In genomic region chr16:47461598-47462266, GRCh38 we compare ENCODE assay signal across 8 cellular contexts. TPM values are rescaled to one million over a fixed set of nuclear protein-coding genes. Genes with fewer than 3 reads are reported as not detected.
DNase-seq lines count a peak whose midpoint lies in the region; ATAC-seq and TF ChIP-seq lines count a peak whose summit lies in the region.

No MANE protein-coding gene starts in this region.

- H3K27me3 ChIP-seq in neural cell (ENCODE audit: insufficient read depth, low read depth, low read length) = no peaks in the 10 kb centered on the region

- H3K9ac ChIP-seq in neural cell (ENCODE audit: low read length) = peak overlapping the region; percentile 88

- POLR2A ChIA-PET in activated CD4-positive, alpha-beta memory T cell treated with anti-CD3 and anti-CD28 coated beads, Interleukin-2, amount 10 ng/mL, durations not matched to agents 7 days and 5 days (lab: Charles Lee) = interaction anchor here (0.7 to 2.6 kb wide), 13 partner anchors 13 to 488 kb away, joined by 3 to 20 read pairs (median 5); partner anchors contain the start of genes DNAJA2 and NETO2

- no peaks in the 10 kb centered on the region for H3K27me3 Mint-ChIP-seq in activated CD4-positive, alpha-beta memory T cell treated with anti-CD3 and anti-CD28 coated beads, Interleukin-2, amount 10 ng/mL, durations not matched to agents 7 days and 5 days

- H3K4me1 Mint-ChIP-seq in activated CD4-positive, alpha-beta memory T cell treated with anti-CD3 and anti-CD28 coated beads, Interleukin-2, amount 10 ng/mL, durations not matched to agents 7 days and 5 days = peaks cover 53% of the 10 kb centered on the region

- H3K4me2 ChIP-seq in neural cell (ENCODE audit: low read length) = peak overlapping the region; percentile 85

- CTCF ChIA-PET in activated CD4-positive, alpha-beta memory T cell treated with anti-CD3 and anti-CD28 coated beads, Interleukin-2, amount 10 ng/mL, durations not matched to agents 7 days and 5 days (lab: Charles Lee) = interaction anchor here (1.0 to 4.4 kb wide), 5 partner anchors 12 to 424 kb away, joined by 3 to 38 read pairs (median 3); partner anchors contain the start of gene NETO2

- no peaks in the 10 kb centered on the region for H3K9me3 Mint-ChIP-seq in activated CD4-positive, alpha-beta memory T cell treated with anti-CD3 and anti-CD28 coated beads, Interleukin-2, amount 10 ng/mL, durations not matched to agents 7 days and 5 days

- H2AFZ ChIP-seq in neural cell (ENCODE audit: low read depth, low read length) = peak overlapping the region; percentile 73

- H4K20me1 ChIP-seq in neural cell (ENCODE audit: insufficient read depth) = no peaks in the 10 kb centered on the region

- DNase-seq in Caki2 (ENCODE audit: low read depth) (peak; percentile 67), Kasumi-1 (lab: John Stamatoyannopoulos, UW) (peak; percentile 31 to 45), fibroblast of villous mesenchyme (ENCODE audit: low read depth) (peak; percentile 79), posterior vena cava (ENCODE audit: low spot score) (no peak), NCI-H2081 treated with DMSO at 0.1 percent for 48 hours (lab: John Stamatoyannopoulos, UW) (no peak)
- DNase-seq in activated CD4-positive, alpha-beta memory T cell treated with anti-CD3 and anti-CD28 coated beads, Interleukin-2, amount 10 ng/mL, durations not matched to agents 7 days and 5 days = peak; percentile 25

- H3K36me3 Mint-ChIP-seq in activated CD4-positive, alpha-beta memory T cell treated with anti-CD3 and anti-CD28 coated beads, Interleukin-2, amount 10 ng/mL, durations not matched to agents 7 days and 5 days (ENCODE audit: low read depth) = peaks cover 20% of the 10 kb centered on the region

- peak; percentile 14 for TF ChIP-seq RAD21 in neural cell (conservative IDR thresholded peaks at IDR 0.05)

- peak; percentile 5 for ATAC-seq in GM19324 (IDR thresholded peaks at IDR 0.05; ENCODE audit: low FRiP score, unreplicated experiment)

- H3K36me3 ChIP-seq in neural cell (ENCODE audit: insufficient read depth, low read length) = no peaks in the 10 kb centered on the region

- peak overlapping the region; percentile 88 for H3K27ac ChIP-seq in neural cell (ENCODE audit: low read length)

- no peaks in the 10 kb centered on the region for H3K9me2 ChIP-seq in neural cell (ENCODE audit: insufficient read depth, low read length)

- peak overlapping the region; percentile 93 for H3K27ac Mint-ChIP-seq in activated CD4-positive, alpha-beta memory T cell treated with anti-CD3 and anti-CD28 coated beads, Interleukin-2, amount 10 ng/mL, durations not matched to agents 7 days and 5 days

- H3K4me3 ChIP-seq in fibroblast of villous mesenchyme (ENCODE audit: low read depth, low read length) (peak overlapping the region; percentile 98), neural cell (ENCODE audit: low read length) (peak overlapping the region; percentile 87)

- H3K79me2 ChIP-seq in neural cell (replicated peaks; ENCODE audit: insufficient read depth, low read length) = peaks cover 28% of the 10 kb centered on the region

- H3F3A ChIP-seq in neural cell (ENCODE audit: insufficient read depth, low read length, poor library complexity, severe bottlenecking) = no peaks in the 10 kb centered on the region

- intact Hi-C loops in posterior vena cava (cut with DNase I) = no loop called here

- in situ Hi-C loops in Caki2 (cut with HindIII; ENCODE audit: low pct_unique_long_range_greater_than_20kb, low sequenced_read_pairs) = no loop called here

- H3K4me3 Mint-ChIP-seq in activated CD4-positive, alpha-beta memory T cell treated with anti-CD3 and anti-CD28 coated beads, Interleukin-2, amount 10 ng/mL, durations not matched to agents 7 days and 5 days = peak overlapping the region; percentile 95

- no peak for TF ChIP-seq EP300 in neural cell (conservative IDR thresholded peaks at IDR 0.05; ENCODE audit: poor library complexity, severe bottlenecking)

- no peaks in the 10 kb centered on the region for H3K9me3 ChIP-seq in neural cell (ENCODE audit: low read length)

- no peak for TF ChIP-seq CTCF in fibroblast of villous mesenchyme (IDR thresholded peaks at IDR 0.05; ENCODE audit: insufficient read depth, low read depth, low read length)
- TF ChIP-seq CTCF in neural cell (IDR thresholded peaks at IDR 0.05; ENCODE audit: poor library complexity, severe bottlenecking) = no peak

TF ChIP-seq in neural cell, 6 proteins besides CTCF, POLR2A, EP300 and RAD21:
- no peak for TF ChIP-seq POLR2AphosphoS5 (IDR thresholded peaks at IDR 0.05)
- TF ChIP-seq EZH2 (IDR thresholded peaks at IDR 0.05; ENCODE audit: borderline replicate concordance, insufficient read depth, low read length, poor library complexity, severe bottlenecking) = no peak
- no peak for TF ChIP-seq SMC3 (conservative IDR thresholded peaks at IDR 0.05; ENCODE audit: poor library complexity)
- TF ChIP-seq TAF1 (IDR thresholded peaks at IDR 0.05; ENCODE audit: low read depth) = no peak
- no peak for TF ChIP-seq MXI1 (conservative IDR thresholded peaks at IDR 0.05; ENCODE audit: poor library complexity, severe bottlenecking)
- peak; percentile 32 for TF ChIP-seq REST (IDR thresholded peaks at IDR 0.05; ENCODE audit: borderline replicate concordance)
TF ChIP-seq in neural cell: peak in this region for 1.

RNA-seq across cellular contexts. Expression of gene PHKB, which starts 0.6 kb away (rescaled TPM):
- 18.9 and 27.2 TPM in 2 replicates for total RNA-seq in Caki2 (2014; rRNA removed; shearing (Covaris generic); ENCODE audit: low replicate concordance)
- 10 to 100 TPM; 33.2 to 36.3 TPM for total RNA-seq in activated CD4-positive, alpha-beta memory T cell treated with anti-CD3 and anti-CD28 coated beads, Interleukin-2, amount 10 ng/mL, durations not matched to agents 7 days and 5 days
- total RNA-seq in fibroblast of villous mesenchyme (79.9 and 104 TPM in 2 replicates), posterior vena cava (10 to 100 TPM; 57.7 to 61.5 TPM)
- 96.6 and 99.5 TPM in 2 replicates for polyA plus RNA-seq in neural cell
- 191 and 204 TPM in 2 replicates for polyA minus RNA-seq in neural cell

RNA-seq across cellular contexts. Expression of gene ITFG1, which starts 0.9 kb away (rescaled TPM):
- total RNA-seq in Caki2 (2014; rRNA removed; shearing (Covaris generic); ENCODE audit: low replicate concordance) = 34.1 and 47.8 TPM in 2 replicates
- total RNA-seq in activated CD4-positive, alpha-beta memory T cell treated with anti-CD3 and anti-CD28 coated beads, Interleukin-2, amount 10 ng/mL, durations not matched to agents 7 days and 5 days = 10 to 100 TPM; 27.9 to 28.8 TPM
- total RNA-seq in fibroblast of villous mesenchyme (46.4 and 79.0 TPM in 2 replicates), posterior vena cava (10 to 100 TPM; 37.6 to 43.7 TPM)
- polyA plus RNA-seq in neural cell = 143 and 155 TPM in 2 replicates
- 176 and 179 TPM in 2 replicates for polyA minus RNA-seq in neural cell

Comparison
In these comparisons a context has a peak if more than half of its experiments do, and no peak if none do; other contexts are left out.
1. DNase-seq: peak in Caki2 (single experiment), Kasumi-1 (2 of 2), activated CD4-positive, alpha-beta memory T cell treated with anti-CD3 and anti-CD28 coated beads, Interleukin-2, amount 10 ng/mL, durations not matched to agents 7 days and 5 days (single experiment) and fibroblast of villous mesenchyme (single experiment); none in posterior vena cava (single experiment) and NCI-H2081 treated with DMSO at 0.1 percent for 48 hours (single experiment).